13 cellular contexts compared by ENCODE assay signal in genomic region chr1:173062156-173062938, GRCh38. TPM values are rescaled to one million over a fixed set of nuclear protein-coding genes. Genes with fewer than 3 reads are reported as not detected.
DNase-seq lines count a peak whose midpoint lies in the region; ATAC-seq and TF ChIP-seq lines count a peak whose summit lies in the region.
"Had no signal": no experiment of that assay in that cellular context is flagged by ENCODE, and none has a peak within 500 bp of the region (broad histone marks: within the 10 kb centered on the region; RNA-seq: fewer than 3 reads in every experiment).

No MANE protein-coding gene starts in this region.

- H3K4me3 ChIP-seq in NB4 (ENCODE audit: low read depth, low read length) (no peak overlapping the region), cardiac fibroblast (replicated peaks in 1 of 2; ENCODE audit: low read depth in 2 of 2, low read length in 2 of 2) (no peak overlapping the region)
- H3K4me3 ChIP-seq: gastrocnemius medialis, smooth muscle cell had no signal

- peak; percentile 89 for DNase-seq in EH (ENCODE audit: low read depth)
- DNase-seq in NB4 (ENCODE audit: low read depth) = peak; percentile 7
- peak; percentile 52 to 77 for DNase-seq in cardiac fibroblast (ENCODE audit: low read depth in 2 of 2)
- DNase-seq in myocyte (ENCODE audit: low read depth) = peak; percentile 18
- no peak for DNase-seq in Ammon's horn (ENCODE audit: low spot score)
- DNase-seq in NCI-H1694 (lab: John Stamatoyannopoulos, UW) = no peak
- no peak for DNase-seq in NCI-H146 treated with DMSO at 0.1 percent for 48 hours (lab: John Stamatoyannopoulos, UW; ENCODE audit: unreplicated experiment)
- DNase-seq: activated CD4-positive, alpha-beta T cell treated with anti-CD3 and anti-CD28 coated beads for 4 hours; gastrocnemius medialis; GOT3; NCI-H2029 had no signal

- TF ChIP-seq CTCF in NB4 (IDR thresholded peaks at IDR 0.05; ENCODE audit: low read depth, low read length) (no peak), cardiac fibroblast (IDR thresholded peaks at IDR 0.05; ENCODE audit: low read depth, low read length) (no peak)

- ATAC-seq in GM18907 (IDR thresholded peaks at IDR 0.05; ENCODE audit: unreplicated experiment) = no peak
- ATAC-seq: gastrocnemius medialis had no signal

- TF ChIP-seq POLR2A in NB4 (IDR thresholded peaks at IDR 0.05; ENCODE audit: extremely low read depth, insufficient read length) = no peak

RNA-seq across cellular contexts. Expression of gene TNFSF18, which starts 11.6 kb away (rescaled TPM):
- total RNA-seq in myocyte = 0.91 TPM in 1 of 2 replicates, not detected in the other
- 23.3 TPM for polyA plus RNA-seq in myocyte (2012)
- total RNA-seq: gastrocnemius medialis, smooth muscle cell had no signal

Comparison
In these comparisons a context has a peak if more than half of its experiments do, and no peak if none do; other contexts are left out.
1. DNase-seq: peak in EH (single experiment), NB4 (single experiment), cardiac fibroblast (2 of 2) and myocyte (single experiment); none in Ammon's horn (single experiment), NCI-H1694 (single experiment) and NCI-H146 treated with DMSO at 0.1 percent for 48 hours (single experiment).